28 cellular contexts compared by ENCODE assay signal in the genomic region with DNA sequence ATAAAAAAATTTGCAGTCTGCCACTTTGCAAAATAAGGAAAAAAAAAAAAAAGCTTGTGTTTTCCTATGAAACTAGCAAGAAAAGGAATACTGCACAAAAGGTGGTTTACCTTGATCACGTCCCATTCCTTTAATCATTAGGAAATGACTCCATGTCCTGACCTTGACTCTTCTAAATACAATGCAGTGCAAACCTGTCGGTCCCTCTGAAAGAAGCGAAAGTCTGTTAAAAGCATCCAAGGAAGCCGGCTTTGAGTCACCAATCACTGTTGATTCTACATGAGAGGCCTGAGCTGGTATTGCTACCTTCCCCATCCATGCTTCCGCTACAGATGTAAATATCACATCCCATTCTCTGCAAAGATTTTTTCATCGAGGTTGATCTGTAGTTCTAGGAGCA.
"Had no signal": no experiment of that assay in that cellular context is flagged by ENCODE, and none has a peak within 500 bp of the region (broad histone marks: within the 10 kb centered on the region; RNA-seq: fewer than 3 reads in every experiment).

No MANE protein-coding gene starts in this region.

- H3K9me3 ChIP-seq: colonic mucosa, esophagus muscularis mucosa, esophagus squamous epithelium, gastrocnemius medialis, gastroesophageal sphincter, heart left ventricle, heart right ventricle had no signal

- H3K9me3 Mint-ChIP-seq: endodermal cell had no signal

- H3K4me3 Mint-ChIP-seq: dendritic cell treated with granulocyte-macrophage colony-stimulating factor and Interleukin-4, amounts not matched to agents 40 ng/mL and 50 ng/mL, for 4 days; effector memory CD8-positive, alpha-beta T cell; endodermal cell had no signal

- H3K4me1 Mint-ChIP-seq: endodermal cell had no signal

- ATAC-seq: effector memory CD8-positive, alpha-beta T cell; esophagus mucosa; foreskin keratinocyte; gastrocnemius medialis; gastroesophageal sphincter; heart left ventricle; heart right ventricle had no signal

- FAIRE-seq: colon, endometrium, endothelial cell of umbilical vein, frontal cortex had no signal

- H3K4me1 ChIP-seq: colonic mucosa, gastrocnemius medialis, gastroesophageal sphincter, heart left ventricle, heart right ventricle had no signal

- H3K27ac Mint-ChIP-seq: dendritic cell treated with granulocyte-macrophage colony-stimulating factor and Interleukin-4, amounts not matched to agents 40 ng/mL and 50 ng/mL, for 4 days; effector memory CD8-positive, alpha-beta T cell; endodermal cell had no signal

- H3K36me3 ChIP-seq: colonic mucosa, gastrocnemius medialis, heart left ventricle, heart right ventricle had no signal

- DNase-seq: colonic mucosa; cortex of kidney; dermis blood vessel endothelial cell; dorsolateral prefrontal cortex; effector CD4-positive, alpha-beta T cell; effector CD8-positive, alpha-beta T cell; effector memory CD4-positive, alpha-beta T cell; effector memory CD8-positive, alpha-beta T cell; endodermal cell; erythroblast; esophagus squamous epithelium; foreskin fibroblast; foreskin keratinocyte; foreskin melanocyte; gastrocnemius medialis; glutamatergic neuron; heart left ventricle; heart right ventricle had no signal

- H3K27me3 Mint-ChIP-seq: dendritic cell treated with granulocyte-macrophage colony-stimulating factor and Interleukin-4, amounts not matched to agents 40 ng/mL and 50 ng/mL, for 4 days had no signal

- H3K27ac ChIP-seq: colonic mucosa, coronary artery, dorsolateral prefrontal cortex, epithelial cell of prostate, esophagus muscularis mucosa, esophagus squamous epithelium, foreskin keratinocyte, gastrocnemius medialis, gastroesophageal sphincter, heart left ventricle, heart right ventricle had no signal

- H3K27me3 ChIP-seq: colonic mucosa, gastrocnemius medialis, heart right ventricle had no signal

- H3K4me3 ChIP-seq: colonic mucosa, coronary artery, dorsolateral prefrontal cortex, esophagus muscularis mucosa, esophagus squamous epithelium, gastrocnemius medialis, gastroesophageal sphincter, heart left ventricle, heart right ventricle had no signal
